ENCODE assay signal across 23 cellular contexts in genomic region chr4:38005637-38006036, GRCh38. TPM values are rescaled to one million over a fixed set of nuclear protein-coding genes. Genes with fewer than 3 reads are reported as not detected.
DNase-seq lines count a peak whose midpoint lies in the region; ATAC-seq and TF ChIP-seq lines count a peak whose summit lies in the region.
"Had no signal": no experiment of that assay in that cellular context is flagged by ENCODE, and none has a peak within 500 bp of the region (broad histone marks: within the 10 kb centered on the region; RNA-seq: fewer than 3 reads in every experiment).

No MANE protein-coding gene starts in this region.

- H3K9me3 ChIP-seq in esophagus muscularis mucosa (no peaks in the 10 kb centered on the region), neutrophil (no peaks in the 10 kb centered on the region), vagina (no peaks in the 10 kb centered on the region), body of pancreas (no peaks in the 10 kb centered on the region)
- H3K9me3 ChIP-seq: Peyer's patch, thoracic aorta had no signal

- 74% methylated on average over 3 of the region's 3 CpGs for WGBS in esophagus muscularis mucosa
- WGBS in body of pancreas, 2 donors, result 72 to 77% methylated on average over 3 of the region's 3 CpGs

- POLR2A ChIA-PET in T-cell (lab: Charles Lee), result no interaction called here

- DNase-seq in Right ventricle myocardium superior (no peak), cardiac septum (ENCODE audit: low spot score) (no peak), esophagus muscularis mucosa (ENCODE audit: extremely low spot score) (no peak), vagina (ENCODE audit: extremely low spot score in 2 of 2) (no peak), T-cell (no peak), body of pancreas (no peak)
- DNase-seq: activated B cell treated with CpG ODN at 0.5 μM for 24 hours; activated CD4-positive, alpha-beta memory T cell treated with anti-CD3 and anti-CD28 coated beads for 36 hours; activated naive CD4-positive, alpha-beta T cell treated with anti-CD3 and anti-CD28 coated beads, Interleukin-2, amount 50 U/mL, for 16 hours; activated T-cell treated with anti-CD3 and anti-CD28 coated beads for 4 hours; GDM1; GM23248; NCI-H1417 treated with DMSO at 0.1 percent for 48 hours; NCI-H2171; NCI-H774; Peyer's patch; retina had no signal

- intact Hi-C loops in Right ventricle myocardium superior (cut with DNase I), result no loop called here
- intact Hi-C loops in cardiac septum (cut with DNase I), result no loop called here
- intact Hi-C loops in esophagus muscularis mucosa (cut with DNase I), result no loop called here
- intact Hi-C loops in vagina (cut with DNase I), result no loop called here
- intact Hi-C loops in body of pancreas (cut with DNase I), result no loop called here

- CTCF ChIA-PET in T-cell (lab: Charles Lee), result no interaction called here

- H3K36me3 ChIP-seq in esophagus muscularis mucosa (no peaks in the 10 kb centered on the region), neutrophil (peaks cover 6% of the 10 kb centered on the region), vagina (no peaks in the 10 kb centered on the region), body of pancreas (replicated peaks in 1 of 2; ENCODE audit: insufficient read depth in 1 of 2, low read depth in 2 of 2) (no peaks in the 10 kb centered on the region)
- H3K36me3 ChIP-seq: Peyer's patch, thoracic aorta had no signal

- no peaks in the 10 kb centered on the region for H3K9me3 Mint-ChIP-seq in T-cell
- H3K9me3 Mint-ChIP-seq: activated B cell treated with CpG ODN at 0.5 μM for 24 hours; activated CD4-positive, alpha-beta memory T cell treated with anti-CD3 and anti-CD28 coated beads for 36 hours; memory B cell; T-helper 2 cell treated with Interferon-gamma antibody and Interleukin-4, amounts not matched to agents 5 μg/mL and 100 μg/mL, for 36 hours had no signal

- TF ChIP-seq CTCF in esophagus muscularis mucosa (IDR thresholded peaks at IDR 0.05) (no peak), neutrophil (IDR thresholded peaks at IDR 0.05) (no peak), vagina (IDR thresholded peaks at IDR 0.05) (no peak), body of pancreas (IDR thresholded peaks at IDR 0.05) (no peak)

- H3K4me1 Mint-ChIP-seq in T-cell, result peaks cover 37 to 59% (median 52%) of the 10 kb centered on the region in 3 donors

- no peak overlapping the region for H3K27ac Mint-ChIP-seq in T-cell
- H3K27ac Mint-ChIP-seq: activated B cell treated with CpG ODN at 0.5 μM for 24 hours; activated CD4-positive, alpha-beta memory T cell treated with anti-CD3 and anti-CD28 coated beads for 36 hours; memory B cell; T-helper 2 cell treated with Interferon-gamma antibody and Interleukin-4, amounts not matched to agents 5 μg/mL and 100 μg/mL, for 36 hours had no signal

- peaks cover 49 to 95% (median 82%) of the 10 kb centered on the region in 4 donors for H3K4me1 ChIP-seq in esophagus muscularis mucosa
- H3K4me1 ChIP-seq in neutrophil (ENCODE audit: control insufficient read depth in 1 of 2, insufficient read depth in 1 of 2, low read depth in 1 of 2, low read length in 1 of 2), result peaks cover 3 to 18% of the 10 kb centered on the region in 2 experiments
- H3K4me1 ChIP-seq in vagina, result peaks cover 20% of the 10 kb centered on the region
- H3K4me1 ChIP-seq in body of pancreas, result peaks cover 29% of the 10 kb centered on the region

- TF ChIP-seq POLR2A in esophagus muscularis mucosa (IDR thresholded peaks at IDR 0.05; ENCODE audit: low read depth) (no peak), vagina (IDR thresholded peaks at IDR 0.05) (no peak), body of pancreas (IDR thresholded peaks at IDR 0.05) (no peak)

- ATAC-seq in Right ventricle myocardium superior (ENCODE audit: poor library complexity) (peak; percentile 33), T-cell (replicated peaks in 1 of 4) (no peak), HG02623 (IDR thresholded peaks at IDR 0.05; ENCODE audit: unreplicated experiment) (no peak), body of pancreas (no peak)

- no peaks in the 10 kb centered on the region for H3K27me3 Mint-ChIP-seq in T-cell
- H3K27me3 Mint-ChIP-seq: activated B cell treated with CpG ODN at 0.5 μM for 24 hours; activated CD4-positive, alpha-beta memory T cell treated with anti-CD3 and anti-CD28 coated beads for 36 hours; memory B cell had no signal

- H3K27ac ChIP-seq in esophagus muscularis mucosa (replicated peaks in 1 of 4) (peak overlapping the region; percentile 31 to 62 (median 42)), neutrophil (peak overlapping the region; percentile 26), vagina (peak overlapping the region; percentile 37), body of pancreas (no peak overlapping the region)
- H3K27ac ChIP-seq: GM23248, thoracic aorta had no signal

- H3K27me3 ChIP-seq in esophagus muscularis mucosa (no peaks in the 10 kb centered on the region), neutrophil (no peaks in the 10 kb centered on the region), vagina (no peaks in the 10 kb centered on the region), body of pancreas (no peaks in the 10 kb centered on the region)
- H3K27me3 ChIP-seq: Peyer's patch had no signal

- no peak overlapping the region for H3K4me3 Mint-ChIP-seq in T-cell
- H3K4me3 Mint-ChIP-seq: activated B cell treated with CpG ODN at 0.5 μM for 24 hours; activated CD4-positive, alpha-beta memory T cell treated with anti-CD3 and anti-CD28 coated beads for 36 hours; memory B cell; T-helper 2 cell treated with Interferon-gamma antibody and Interleukin-4, amounts not matched to agents 5 μg/mL and 100 μg/mL, for 36 hours had no signal

- H3K36me3 Mint-ChIP-seq in T-cell, result peaks cover 3% of the 10 kb centered on the region
- H3K36me3 Mint-ChIP-seq: activated CD4-positive, alpha-beta memory T cell treated with anti-CD3 and anti-CD28 coated beads for 36 hours had no signal

- H3K4me3 ChIP-seq in esophagus muscularis mucosa, result no peak overlapping the region
- H3K4me3 ChIP-seq in neutrophil (ENCODE audit: low read depth in 1 of 2, low read length in 1 of 2), result no peak overlapping the region
- no peak overlapping the region for H3K4me3 ChIP-seq in vagina
- H3K4me3 ChIP-seq in body of pancreas, result no peak overlapping the region
- H3K4me3 ChIP-seq: GM23248, Peyer's patch, thoracic aorta had no signal

- TF ChIP-seq EP300 in esophagus muscularis mucosa (IDR thresholded peaks at IDR 0.05), result no peak

RNA-seq across cellular contexts. Expression of gene PTTG2, which starts 45.4 kb away (rescaled TPM):
- 0.67 TPM for total RNA-seq in Right ventricle myocardium superior
- total RNA-seq in cardiac septum, result 1.1 TPM
- 1 to 10 TPM in 2 of 4 donors, under 1 TPM in 2; 0.71 to 5.8 (median 1.5) TPM for total RNA-seq in esophagus muscularis mucosa
- 2.5 TPM for total RNA-seq in vagina
- 1 to 10 TPM; 1.4 to 2.3 (median 1.7) TPM for total RNA-seq in T-cell
- 1 to 10 TPM; 1.3 to 9.2 TPM for total RNA-seq in body of pancreas
- total RNA-seq: A172; activated CD4-positive, alpha-beta memory T cell treated with anti-CD3 and anti-CD28 coated beads for 36 hours; GM23248 had no signal

Comparison
In these comparisons a context has a peak if more than half of its experiments do, and no peak if none do; other contexts are left out.
1. H3K27ac ChIP-seq: peak in esophagus muscularis mucosa (4 of 4), neutrophil (single experiment) and vagina (single experiment); none in body of pancreas (0 of 4).